ENCODE assay signal across 12 cellular contexts in the genomic region with DNA sequence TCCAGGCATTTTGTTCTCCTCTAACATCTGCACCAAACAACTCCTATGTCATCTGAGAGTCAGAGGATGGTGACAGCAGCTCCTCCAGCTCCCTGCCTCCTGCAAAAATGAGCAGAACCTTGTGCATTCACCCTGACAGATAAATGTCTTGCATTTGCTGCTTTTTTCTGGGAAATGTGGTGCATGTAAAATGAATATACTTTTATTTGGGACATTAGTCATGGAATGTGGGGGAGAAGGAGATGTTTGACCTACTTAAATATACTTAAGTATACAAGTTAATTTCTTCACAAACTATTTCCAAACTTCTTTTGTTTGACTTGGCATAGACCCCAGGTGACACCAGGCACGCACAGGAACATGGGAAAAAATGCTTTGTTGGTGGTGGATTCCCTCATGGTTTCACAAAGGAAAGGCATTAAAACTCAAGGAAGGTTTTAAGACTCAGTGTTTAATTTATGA.
DNase-seq lines count a peak whose midpoint lies in the region; ATAC-seq and TF ChIP-seq lines count a peak whose summit lies in the region.
"Had no signal": no experiment of that assay in that cellular context is flagged by ENCODE, and none has a peak within 500 bp of the region (broad histone marks: within the 10 kb centered on the region; RNA-seq: fewer than 3 reads in every experiment).

No MANE protein-coding gene starts in this region.

- no peak overlapping the region for H3K9ac ChIP-seq in mammary epithelial cell (ENCODE audit: insufficient read depth, low read length)

- intact Hi-C loops in Right ventricle myocardium inferior (cut with DNase I): no loop called here
- intact Hi-C loops in mammary epithelial cell (cut with micrococcal nuclease): loop anchor here (1.0 kb wide), 1 partner anchor 303 kb away; no protein-coding TSS in a partner anchor

- no peaks in the 10 kb centered on the region for H3K79me2 ChIP-seq in mammary epithelial cell (ENCODE audit: insufficient read depth, low read length)

- dilution Hi-C loops in mammary epithelial cell (cut with HindIII; ENCODE audit: low sequenced_read_pairs): no loop called here

- CTCF ChIA-PET in mammary epithelial cell (lab: Charles Lee; ENCODE audit: low non-redundant PET): interaction anchor here (0.6 kb wide), 2 partner anchors 74 to 422 kb away, joined by 6 to 8 read pairs; no protein-coding TSS in a partner anchor

- H3K27me3 ChIP-seq in right atrium auricular region (no peaks in the 10 kb centered on the region), mammary epithelial cell (ENCODE audit: insufficient read depth, low read length) (no peaks in the 10 kb centered on the region)
- H3K27me3 ChIP-seq: esophagus squamous epithelium had no signal

- BruUV-seq in mammary epithelial cell (replicated peaks; lab: Mats Ljungman, UMichigan): no TSS peak

- H3K4me3 ChIP-seq in right atrium auricular region: no peak overlapping the region
- no peak overlapping the region for H3K4me3 ChIP-seq in mammary epithelial cell (replicated peaks in 1 of 3; ENCODE audit: insufficient read depth in 1 of 3, low read depth in 2 of 3, low read length in 3 of 3)
- H3K4me3 ChIP-seq: esophagus squamous epithelium had no signal

- H3K36me3 ChIP-seq in right atrium auricular region: no peaks in the 10 kb centered on the region
- H3K36me3 ChIP-seq in mammary epithelial cell (ENCODE audit: insufficient read depth, low read length): no peaks in the 10 kb centered on the region
- H3K36me3 ChIP-seq: esophagus squamous epithelium had no signal

- H3K4me1 ChIP-seq in right atrium auricular region (peaks cover 0 to 5% of the 10 kb centered on the region in 2 donors), mammary epithelial cell (ENCODE audit: insufficient read depth, low read length) (peaks cover 30% of the 10 kb centered on the region)

- in situ Hi-C loops in mammary epithelial cell (cut with MboI; ENCODE audit: low sequenced_read_pairs in 2 of 2): no loop called here

- H3K9me3 ChIP-seq in right atrium auricular region: no peaks in the 10 kb centered on the region
- H3K9me3 ChIP-seq in mammary epithelial cell (replicated peaks; ENCODE audit: insufficient read depth, low read length): no peaks in the 10 kb centered on the region
- H3K9me3 ChIP-seq: esophagus squamous epithelium had no signal

- no peaks in the 10 kb centered on the region for H4K20me1 ChIP-seq in mammary epithelial cell (ENCODE audit: insufficient read depth, low read length)

- H2AFZ ChIP-seq in mammary epithelial cell (ENCODE audit: low read depth, low read length): peak overlapping the region; percentile 68

- no peak for TF ChIP-seq CTCF in right atrium auricular region (IDR thresholded peaks at IDR 0.05)
- TF ChIP-seq CTCF in mammary epithelial cell (conservative IDR thresholded peaks at IDR 0.05 in 1 of 2, IDR thresholded peaks at IDR 0.05 in 1 of 2; ENCODE audit: extremely low read depth in 1 of 2, insufficient read depth in 1 of 2, low read depth in 1 of 2, low read length in 2 of 2): no peak

- DNase-seq in Right ventricle myocardium inferior (ENCODE audit: missing footprints) (no peak), right atrium auricular region (ENCODE audit: low spot score) (no peak), mammary epithelial cell (peak; percentile 52), left lobe of liver (ENCODE audit: low spot score) (no peak), NCI-H1105 treated with DMSO at 0.1 percent for 48 hours (lab: John Stamatoyannopoulos, UW) (no peak), iPS-NIHi7 (ENCODE audit: extremely low spot score) (no peak), NCI-H510A treated with DMSO at 0.1 percent for 48 hours (lab: John Stamatoyannopoulos, UW) (no peak)
- DNase-seq: activated gamma-delta T cell treated with Interleukin-2 at 50 U/mL for 16 hours; esophagus squamous epithelium; naive thymus-derived CD4-positive, alpha-beta T cell; NCI-H345 had no signal

- H3K27ac ChIP-seq in right atrium auricular region (peak overlapping the region in 1 of 2 donors; percentile 27), mammary epithelial cell (ENCODE audit: insufficient read depth, low read depth, low read length) (no peak overlapping the region)
- H3K27ac ChIP-seq: esophagus squamous epithelium had no signal

- no peak overlapping the region for H3K4me2 ChIP-seq in mammary epithelial cell (ENCODE audit: insufficient read depth, low read depth, low read length)

- WGBS in mammary epithelial cell (ENCODE audit: low coverage, missing lambda C conversion rate): 0% methylated on average over 1 of the region's 1 CpG

- peak; percentile 79 for ATAC-seq in Right ventricle myocardium inferior
- peak; percentile 59 for ATAC-seq in left lobe of liver
- ATAC-seq in GM18870 (IDR thresholded peaks at IDR 0.05; ENCODE audit: unreplicated experiment): no peak
- ATAC-seq: naive thymus-derived CD4-positive, alpha-beta T cell had no signal
